Comparison of ENCODE assay signal across 9 cellular contexts in the genomic region with DNA sequence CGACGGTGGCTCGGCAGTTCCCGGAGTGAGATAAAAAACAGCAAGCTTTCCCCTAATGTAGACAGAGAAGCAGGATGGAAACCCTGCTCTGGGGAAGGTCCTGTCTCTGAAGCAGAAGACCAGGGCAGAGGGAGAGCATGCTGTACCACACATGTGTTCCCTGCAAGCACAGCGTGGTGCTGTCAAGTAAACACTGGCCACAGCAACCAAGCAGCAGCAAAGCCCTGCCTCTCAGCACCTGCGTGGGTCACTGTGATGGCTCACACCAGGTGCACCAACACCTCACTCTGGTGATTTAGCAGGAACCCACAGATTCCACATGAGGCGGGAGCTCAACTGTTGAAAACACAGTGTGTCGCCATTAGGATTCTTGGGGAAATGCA.
DNase-seq lines count a peak whose midpoint lies in the region; ATAC-seq lines count a peak whose summit lies in the region.
"Had no signal": no experiment of that assay in that cellular context is flagged by ENCODE, and none has a peak within 500 bp of the region (broad histone marks: within the 10 kb centered on the region; RNA-seq: fewer than 3 reads in every experiment).

No MANE protein-coding gene starts in this region.

- H3K9ac ChIP-seq in HUES48 (ENCODE audit: low read depth, low read length): no peak overlapping the region

- peaks cover 1% of the 10 kb centered on the region for H3K4me1 Mint-ChIP-seq in activated CD4-positive, alpha-beta memory T cell treated with anti-CD3 and anti-CD28 coated beads, Interleukin-2, amount 10 ng/mL, durations not matched to agents 7 days and 5 days

- no peaks in the 10 kb centered on the region for H3K4me1 ChIP-seq in HUES48 (ENCODE audit: control insufficient read depth, insufficient read depth, low read length)

- DNase-seq in Caki2 (ENCODE audit: low read depth) (peak; percentile 14), myocyte (ENCODE audit: low read depth) (peak; percentile 26), HCEC 1CT (no peak)
- no peak for DNase-seq in activated CD4-positive, alpha-beta memory T cell treated with anti-CD3 and anti-CD28 coated beads, Interleukin-2, amount 10 ng/mL, durations not matched to agents 7 days and 5 days
- DNase-seq in activated CD8-positive, alpha-beta memory T cell treated with anti-CD3 and anti-CD28 coated beads, Interleukin-2, amount 50 U/mL, for 4 hours: no peak
- DNase-seq: NCI-H2081 treated with DMSO at 0.1 percent for 48 hours had no signal

- no peaks in the 10 kb centered on the region for H3K9me3 Mint-ChIP-seq in activated CD4-positive, alpha-beta memory T cell treated with anti-CD3 and anti-CD28 coated beads, Interleukin-2, amount 10 ng/mL, durations not matched to agents 7 days and 5 days

- no peak for ATAC-seq in HG02759 (IDR thresholded peaks at IDR 0.05; ENCODE audit: unreplicated experiment)

- in situ Hi-C loops in Caki2 (cut with HindIII; ENCODE audit: low pct_unique_long_range_greater_than_20kb, low sequenced_read_pairs): no loop called here

- no peaks in the 10 kb centered on the region for H3K36me3 Mint-ChIP-seq in activated CD4-positive, alpha-beta memory T cell treated with anti-CD3 and anti-CD28 coated beads, Interleukin-2, amount 10 ng/mL, durations not matched to agents 7 days and 5 days (ENCODE audit: low read depth)

- no peaks in the 10 kb centered on the region for H3K27me3 ChIP-seq in HUES48 (ENCODE audit: control insufficient read depth, insufficient read depth, low read length)

- no peak overlapping the region for H3K4me3 ChIP-seq in HUES48 (ENCODE audit: low read depth, low read length)

- H3K9me3 ChIP-seq in HUES48 (ENCODE audit: control insufficient read depth, insufficient read depth, low read length): no peaks in the 10 kb centered on the region

- CTCF ChIA-PET in activated CD4-positive, alpha-beta memory T cell treated with anti-CD3 and anti-CD28 coated beads, Interleukin-2, amount 10 ng/mL, durations not matched to agents 7 days and 5 days (lab: Charles Lee): no interaction called here

- POLR2A ChIA-PET in activated CD4-positive, alpha-beta memory T cell treated with anti-CD3 and anti-CD28 coated beads, Interleukin-2, amount 10 ng/mL, durations not matched to agents 7 days and 5 days (lab: Charles Lee): no interaction called here

- H3K27me3 Mint-ChIP-seq in activated CD4-positive, alpha-beta memory T cell treated with anti-CD3 and anti-CD28 coated beads, Interleukin-2, amount 10 ng/mL, durations not matched to agents 7 days and 5 days: peaks cover 22% of the 10 kb centered on the region

- H3K27ac Mint-ChIP-seq in activated CD4-positive, alpha-beta memory T cell treated with anti-CD3 and anti-CD28 coated beads, Interleukin-2, amount 10 ng/mL, durations not matched to agents 7 days and 5 days: no peak overlapping the region

- no peaks in the 10 kb centered on the region for H3K36me3 ChIP-seq in HUES48 (ENCODE audit: control insufficient read depth, insufficient read depth, low read length)

- H3K27ac ChIP-seq in HUES48 (ENCODE audit: low read depth, low read length): peak overlapping the region; percentile 24
- peak overlapping the region; percentile 83 for H3K27ac ChIP-seq in cingulate gyrus (ENCODE audit: low read depth, low read length)

- H3K4me3 Mint-ChIP-seq in activated CD4-positive, alpha-beta memory T cell treated with anti-CD3 and anti-CD28 coated beads, Interleukin-2, amount 10 ng/mL, durations not matched to agents 7 days and 5 days: no peak overlapping the region

Comparison
In these comparisons a context has a peak if more than half of its experiments do, and no peak if none do; other contexts are left out.
1. DNase-seq: peak in Caki2 (single experiment) and myocyte (single experiment); none in HCEC 1CT (single experiment), activated CD4-positive, alpha-beta memory T cell treated with anti-CD3 and anti-CD28 coated beads, Interleukin-2, amount 10 ng/mL, durations not matched to agents 7 days and 5 days (single experiment) and activated CD8-positive, alpha-beta memory T cell treated with anti-CD3 and anti-CD28 coated beads, Interleukin-2, amount 50 U/mL, for 4 hours (single experiment).